8 cellular contexts compared by ENCODE assay signal in the genomic region with DNA sequence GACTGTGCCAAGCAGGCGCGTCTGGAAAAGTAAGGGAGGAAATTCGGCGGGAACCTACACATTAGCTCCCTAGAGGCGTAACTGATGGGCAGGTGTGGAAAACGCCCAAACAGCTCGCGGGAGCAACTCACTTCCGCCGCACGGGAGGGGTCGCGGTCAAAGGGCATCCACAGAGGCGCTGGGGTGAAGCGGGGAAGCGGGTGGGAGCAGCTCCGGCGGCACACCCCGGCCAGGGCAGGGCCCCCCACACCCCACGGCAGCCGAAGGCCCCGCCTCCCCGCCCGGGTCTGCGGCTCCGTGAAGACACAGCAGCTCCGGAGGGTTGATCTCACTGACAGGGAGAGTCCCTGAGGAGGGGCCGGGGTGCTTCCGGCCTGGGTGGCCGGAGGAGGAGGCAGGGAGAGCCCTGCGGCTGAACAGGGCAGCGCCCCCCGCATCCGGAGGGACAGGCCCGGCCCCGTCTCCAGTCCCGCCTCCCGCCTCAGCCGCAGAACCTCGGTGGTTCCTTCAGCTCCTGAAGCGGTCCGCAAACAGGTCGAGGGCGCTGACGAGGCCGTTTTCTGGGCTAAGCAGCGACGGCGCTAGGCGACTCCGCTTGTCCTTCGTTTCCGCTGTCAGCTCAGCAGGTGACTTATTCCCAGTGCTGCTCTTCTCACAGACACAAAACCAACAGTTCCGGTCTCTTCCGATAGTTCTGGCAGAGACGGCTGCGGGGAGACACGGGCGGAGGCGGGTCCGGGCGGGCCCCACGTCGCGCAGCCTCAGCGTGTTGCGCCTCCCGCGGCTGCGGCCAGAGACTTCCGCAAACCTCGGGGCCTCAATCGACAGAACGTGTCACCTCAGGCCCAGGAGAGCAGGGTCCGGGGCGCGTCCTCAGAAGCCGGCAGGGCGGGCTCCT.
A peak's percentile ranks its signal among the peaks of the same experiment; 100 is the strongest.
DNase-seq lines count a peak whose midpoint lies in the region; ATAC-seq and TF ChIP-seq lines count a peak whose summit lies in the region.

No MANE protein-coding gene starts in this region.

- H3K4me3 ChIP-seq in esophagus squamous epithelium: peak overlapping the region; percentile 24 to 61 (median 48)

- WGBS in esophagus squamous epithelium, 2 donors: 0 to 44% methylated on average over 3 to 9 of the region's 79 CpGs

- TF ChIP-seq CTCF in esophagus squamous epithelium (IDR thresholded peaks at IDR 0.05): no peak

- DNase-seq in DMS153 (lab: John Stamatoyannopoulos, UW) (peak; percentile 74), esophagus squamous epithelium (lab: John Stamatoyannopoulos, UW) (no peak), smooth muscle cell of the brain vasculature (ENCODE audit: low read depth, low spot score) (peak; percentile 6), superior temporal gyrus (ENCODE audit: extremely low spot score) (no peak), DMS 273 (lab: John Stamatoyannopoulos, UW; ENCODE audit: unreplicated experiment) (no peak)
- DNase-seq in activated CD8-positive, alpha-beta memory T cell treated with anti-CD3 and anti-CD28 coated beads for 1 hour (ENCODE audit: extremely low read depth in 1 of 2, low read depth in 1 of 2): peak; percentile 23 to 37

- ATAC-seq in HG03139 (IDR thresholded peaks at IDR 0.05; ENCODE audit: unreplicated experiment) (peak; percentile 54), GM19452 (IDR thresholded peaks at IDR 0.05; ENCODE audit: unreplicated experiment) (no peak)

- peak overlapping the region in 3 of 4 donors; percentile 1 to 25 (median 9) for H3K27ac ChIP-seq in esophagus squamous epithelium

- intact Hi-C loops in esophagus squamous epithelium (cut with DNase I): no loop called here

- H3K9me3 ChIP-seq in esophagus squamous epithelium: no peaks in the 10 kb centered on the region

- H3K4me1 ChIP-seq in esophagus squamous epithelium: peaks cover 0 to 31% (median 6%) of the 10 kb centered on the region in 3 donors

- TF ChIP-seq POLR2A in esophagus squamous epithelium (IDR thresholded peaks at IDR 0.05): no peak

- no peaks in the 10 kb centered on the region for H3K36me3 ChIP-seq in esophagus squamous epithelium

- H3K27me3 ChIP-seq in esophagus squamous epithelium: peaks cover 0 to 9% (median 0%) of the 10 kb centered on the region in 4 donors

Comparison
In these comparisons a context has a peak if more than half of its experiments do, and no peak if none do; other contexts are left out.
1. DNase-seq: peak in DMS153 (single experiment), activated CD8-positive, alpha-beta memory T cell treated with anti-CD3 and anti-CD28 coated beads for 1 hour (2 of 2) and smooth muscle cell of the brain vasculature (single experiment); none in esophagus squamous epithelium (single experiment), superior temporal gyrus (single experiment) and DMS 273 (single experiment).